In genomic region chr11:115550291-115551059, GRCh38 we compare ENCODE assay signal across 1 cellular context.
TF ChIP-seq lines count a peak whose summit lies in the region.

No MANE protein-coding gene starts in this region.

TF ChIP-seq in GM12878, 131 proteins besides CTCF, POLR2A, EP300 and RAD21 (continued from another document):
- no peak for TF ChIP-seq MEF2B (IDR thresholded peaks at IDR 0.05; ENCODE audit: partially characterized antibody, poor library complexity, severe bottlenecking)
- TF ChIP-seq, protein P1, sequence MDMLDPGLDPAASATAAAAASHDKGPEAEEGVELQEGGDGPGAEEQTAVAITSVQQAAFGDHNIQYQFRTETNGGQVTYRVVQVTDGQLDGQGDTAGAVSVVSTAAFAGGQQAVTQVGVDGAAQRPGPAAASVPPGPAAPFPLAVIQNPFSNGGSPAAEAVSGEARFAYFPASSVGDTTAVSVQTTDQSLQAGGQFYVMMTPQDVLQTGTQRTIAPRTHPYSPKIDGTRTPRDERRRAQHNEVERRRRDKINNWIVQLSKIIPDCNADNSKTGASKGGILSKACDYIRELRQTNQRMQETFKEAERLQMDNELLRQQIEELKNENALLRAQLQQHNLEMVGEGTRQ (IDR thresholded peaks at IDR 0.05; ENCODE audit: borderline replicate concordance, low read depth, low read length): no peak
